ENCODE assay signal across 9 cellular contexts in the genomic region with DNA sequence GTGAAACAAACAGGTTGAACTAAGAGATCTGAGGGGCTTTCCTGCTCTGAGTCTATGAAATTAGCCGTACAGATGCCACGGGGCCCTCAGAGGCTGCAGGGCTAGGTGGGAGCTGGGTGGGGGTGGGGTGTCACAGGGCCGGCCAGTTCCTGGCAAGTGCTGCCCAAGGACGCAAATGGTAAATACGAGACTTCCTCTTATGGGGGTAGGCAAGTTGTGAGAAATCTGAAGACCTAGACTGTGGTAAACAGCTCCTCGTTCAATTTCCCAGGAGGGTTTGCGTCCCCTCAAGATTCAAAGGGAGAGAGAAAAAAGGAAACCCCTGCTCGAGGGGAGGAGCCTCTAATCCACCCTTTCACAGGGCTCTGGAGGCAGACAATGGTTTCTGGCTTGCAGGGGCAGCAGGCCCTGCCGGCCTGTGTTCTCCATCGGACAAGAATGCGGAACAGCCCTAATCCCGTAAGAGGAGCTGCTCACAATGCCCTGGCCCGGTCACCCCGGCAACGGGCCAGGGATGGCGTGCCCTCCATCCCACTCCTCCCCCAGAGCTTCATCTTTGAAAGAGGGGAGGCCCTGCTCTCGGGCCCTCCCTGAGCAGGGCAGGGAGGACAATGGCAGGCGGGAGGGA. TPM values are rescaled to one million over a fixed set of nuclear protein-coding genes. Genes with fewer than 3 reads are reported as not detected.
DNase-seq lines count a peak whose midpoint lies in the region; ATAC-seq and TF ChIP-seq lines count a peak whose summit lies in the region.
"Had no signal": no experiment of that assay in that cellular context is flagged by ENCODE, and none has a peak within 500 bp of the region (broad histone marks: within the 10 kb centered on the region; RNA-seq: fewer than 3 reads in every experiment).

No MANE protein-coding gene starts in this region.

- no peaks in the 10 kb centered on the region for H4K20me1 ChIP-seq in GM23248 (ENCODE audit: insufficient read depth)

- peak overlapping the region; percentile 73 for H3K27ac ChIP-seq in Panc1 (ENCODE audit: low read length)
- peak overlapping the region; percentile 76 to 97 (median 93) for H3K27ac ChIP-seq in spleen
- H3K27ac ChIP-seq in GM23248: no peak overlapping the region

- H3K27me3 Mint-ChIP-seq in central memory CD8-positive, alpha-beta T cell: no peaks in the 10 kb centered on the region

- ATAC-seq in GM21786 (IDR thresholded peaks at IDR 0.05; ENCODE audit: unreplicated experiment): peak; percentile 55
- no peak for ATAC-seq in Panc1
- ATAC-seq in central memory CD8-positive, alpha-beta T cell (replicated peaks; ENCODE audit: extremely low read depth, poor library complexity, severe bottlenecking): peak; percentile 83
- no peak for ATAC-seq in HG02840 (IDR thresholded peaks at IDR 0.05; ENCODE audit: low FRiP score, unreplicated experiment)

- H3K9ac ChIP-seq in GM23248: no peak overlapping the region

- DNase-seq in AG20443 (ENCODE audit: low spot score): peak; percentile 89
- no peak for DNase-seq in Panc1 (ENCODE audit: low read depth, low spot score)
- peak in 1 of 2 donors; percentile 33 for DNase-seq in central memory CD8-positive, alpha-beta T cell (ENCODE audit: low spot score in 2 of 2)
- peak; percentile 83 for DNase-seq in iris pigment epithelial cell (ENCODE audit: low read depth)
- DNase-seq in spleen: peak; percentile 90
- no peak for DNase-seq in GM23248

- H3K4me2 ChIP-seq in GM23248 (ENCODE audit: unreplicated experiment): no peak overlapping the region

- intact Hi-C loops in Panc1 (cut with micrococcal nuclease; ENCODE audit: unreplicated experiment): no loop called here
- intact Hi-C loops in spleen (cut with DNase I; ENCODE audit: low total_unique reads): no loop called here

- peaks cover 58% of the 10 kb centered on the region for H3K4me1 ChIP-seq in Panc1 (ENCODE audit: control insufficient read depth, insufficient read depth, low read length)
- peaks cover 64 to 100% (median 92%) of the 10 kb centered on the region in 6 donors for H3K4me1 ChIP-seq in spleen
- 0 out of 2 replicates have a peak, but pooled peaks cover 4% of the 10 kb centered on the region for H3K4me1 ChIP-seq in GM23248 (ENCODE audit: insufficient read depth)

- H3K79me2 ChIP-seq in GM23248 (ENCODE audit: insufficient read depth): peaks cover 86% of the 10 kb centered on the region

- H3K36me3 Mint-ChIP-seq in central memory CD8-positive, alpha-beta T cell (ENCODE audit: insufficient read depth): peaks cover 33% of the 10 kb centered on the region

- TF ChIP-seq CTCF in Panc1 (IDR thresholded peaks at IDR 0.05): no peak
- TF ChIP-seq CTCF in spleen (IDR thresholded peaks at IDR 0.05 in 8 of 11, conservative IDR thresholded peaks at IDR 0.05 in 3 of 11): peak in 2 of 11 experiments; percentile 14 to 15

- H3K4me3 Mint-ChIP-seq in central memory CD8-positive, alpha-beta T cell: peak overlapping the region; percentile 94

- H3K9me2 ChIP-seq in GM23248 (ENCODE audit: insufficient read depth): no peaks in the 10 kb centered on the region

- peaks cover 82% of the 10 kb centered on the region for H3K4me1 Mint-ChIP-seq in central memory CD8-positive, alpha-beta T cell

- in situ Hi-C loops in Panc1 (cut with HindIII; ENCODE audit: low pct_unique_long_range_greater_than_20kb, low sequenced_read_pairs): no loop called here
- in situ Hi-C loops in GM23248 (cut with MboI): no loop called here

- POLR2A ChIA-PET in Panc1 (lab: Charles Lee): no interaction called here

- TF ChIP-seq POLR2A in spleen (IDR thresholded peaks at IDR 0.05): peak in 1 of 3 donors; percentile 36

- CTCF ChIA-PET in Panc1 (lab: Charles Lee): interaction anchor here (0.7 kb wide), 1 partner anchor 8 kb away, joined by 3 read pairs; no protein-coding TSS in a partner anchor

- H3K9me3 Mint-ChIP-seq in central memory CD8-positive, alpha-beta T cell: no peaks in the 10 kb centered on the region

- H3K27me3 ChIP-seq in Panc1 (ENCODE audit: control insufficient read depth, insufficient read depth, low read length): no peaks in the 10 kb centered on the region
- no peaks in the 10 kb centered on the region for H3K27me3 ChIP-seq in spleen (replicated peaks in 1 of 7)
- no peaks in the 10 kb centered on the region for H3K27me3 ChIP-seq in GM23248 (replicated peaks; ENCODE audit: insufficient read depth)

- no peaks in the 10 kb centered on the region for H3F3A ChIP-seq in GM23248 (ENCODE audit: insufficient read depth)

- no peak overlapping the region for H2AFZ ChIP-seq in GM23248

- peak overlapping the region in 1 of 2 experiments; percentile 24; a peak in 2 of 4 replicates for H3K4me3 ChIP-seq in Panc1 (ENCODE audit: low read depth in 2 of 2, low read length in 2 of 2)
- peak overlapping the region; percentile 6 to 62 (median 23) for H3K4me3 ChIP-seq in spleen
- H3K4me3 ChIP-seq in GM23248: no peak overlapping the region

- H3K9me3 ChIP-seq in Panc1 (ENCODE audit: control insufficient read depth, insufficient read depth, low read depth, low read length) (no peaks in the 10 kb centered on the region), spleen (no peaks in the 10 kb centered on the region), GM23248 (ENCODE audit: low read depth) (no peaks in the 10 kb centered on the region)

- H3K27ac Mint-ChIP-seq in central memory CD8-positive, alpha-beta T cell (ENCODE audit: low read depth): peak overlapping the region; percentile 92

- H3K36me3 ChIP-seq in Panc1 (ENCODE audit: control insufficient read depth, insufficient read depth, low read length) (0 out of 2 replicates have a peak, but pooled peaks cover 6% of the 10 kb centered on the region), spleen (peaks cover 0 to 36% (median 24%) of the 10 kb centered on the region in 6 donors), GM23248 (ENCODE audit: low read depth) (peaks cover 9% of the 10 kb centered on the region)

- 8 to 17% (median 12%) methylated on average over 18 of the region's 18 CpGs for WGBS in spleen, 5 donors
- 61 to 63% methylated on average over 17 to 18 of the region's 18 CpGs for WGBS in GM23248 (ENCODE audit: low coverage in 1 of 2, low lambda C conversion rate in 2 of 2, missing lambda C conversion rate in 2 of 2), 2 experiments

- no TSS peak for BruUV-seq in Panc1 (replicated peaks; lab: Mats Ljungman, UMichigan)

RNA-seq across cellular contexts. Expression of a gene that starts 7.8 kb away (rescaled TPM):
- total RNA-seq in Panc1 (2021; ENCODE audit: unreplicated experiment) (17.4 TPM), spleen (10 to 100 TPM in 6 of 7 donors, 1 to 10 TPM in 1; 9.3 to 32.7 (median 20.0) TPM)
- 8.8 TPM for polyA plus RNA-seq in Panc1 (2012; ENCODE audit: insufficient read length)
- polyA plus RNA-seq in spleen (1 to 10 TPM; 5.7 to 6.6 (median 5.8) TPM), GM23248 (2016; fragmentation: Nextera tagmentation; extraction: Ambion mirVana) (3.7 and 3.8 TPM in 2 replicates)
- 3.0 and 4.4 TPM in 2 replicates for total RNA-seq in GM23248 (2014; rRNA removed; shearing (Covaris generic))

RNA-seq across cellular contexts. Expression of a gene that starts 42.9 kb away (rescaled TPM):
- total RNA-seq in Panc1 (2021; ENCODE audit: unreplicated experiment) (0.31 TPM), spleen (1 to 10 TPM in 1 of 7 donors, under 1 TPM in 3, not detected in 3; 0.17 to 2.8 (median 0.62) TPM)
- polyA plus RNA-seq in Panc1 (2012; ENCODE audit: insufficient read length): not detected
- polyA plus RNA-seq in spleen (under 1 TPM; 0.26 to 0.48 (median 0.39) TPM), GM23248 (2016; fragmentation: Nextera tagmentation; extraction: Ambion mirVana) (0.08 TPM in 1 of 2 replicates, not detected in the other)
- total RNA-seq in GM23248 (2014; rRNA removed; shearing (Covaris generic)): not detected in 2 replicates
- total RNA-seq: dermis microvascular lymphatic vessel endothelial cell had no signal

Comparison
In these comparisons a context has a peak if more than half of its experiments do, and no peak if none do; other contexts are left out.
1. DNase-seq: peak in AG20443 (single experiment), iris pigment epithelial cell (single experiment) and spleen (single experiment); none in Panc1 (single experiment) and GM23248 (single experiment).
2. ATAC-seq: peak in GM21786 (single experiment) and central memory CD8-positive, alpha-beta T cell (single experiment); none in Panc1 (single experiment) and HG02840 (single experiment).